Comparison of ENCODE assay signal across 33 cellular contexts in genomic region chr1:30377230-30378022, GRCh38.
DNase-seq lines count a peak whose midpoint lies in the region; ATAC-seq, FAIRE-seq and TF ChIP-seq lines count a peak whose summit lies in the region.
"Had no signal": no experiment of that assay in that cellular context is flagged by ENCODE, and none has a peak within 500 bp of the region (broad histone marks: within the 10 kb centered on the region; RNA-seq: fewer than 3 reads in every experiment).

No MANE protein-coding gene starts in this region.

- no peaks in the 10 kb centered on the region for H3K79me2 ChIP-seq in astrocyte (ENCODE audit: insufficient read depth, low read length)
- H3K79me2 ChIP-seq: parathyroid adenoma had no signal

- TF ChIP-seq CTCF in astrocyte (IDR thresholded peaks at IDR 0.05; ENCODE audit: insufficient read depth, low read depth, low read length) = no peak
- TF ChIP-seq CTCF in neural crest cell (conservative IDR thresholded peaks at IDR 0.05) = no peak
- no peak for TF ChIP-seq CTCF in upper lobe of right lung (IDR thresholded peaks at IDR 0.05)

- peaks cover 2% of the 10 kb centered on the region for H3K4me1 Mint-ChIP-seq in activated naive CD8-positive, alpha-beta T cell treated with anti-CD3 and anti-CD28 coated beads, Interleukin-2, amount 10 ng/mL, durations not matched to agents 7 days and 5 days
- no peaks in the 10 kb centered on the region for H3K4me1 Mint-ChIP-seq in activated naive CD8-positive, alpha-beta T cell treated with anti-CD3 and anti-CD28 coated beads for 36 hours
- H3K4me1 Mint-ChIP-seq in astrocyte (ENCODE audit: low read depth, unreplicated experiment) = peaks cover 4% of the 10 kb centered on the region
- peaks cover 19% of the 10 kb centered on the region for H3K4me1 Mint-ChIP-seq in neural crest cell
- H3K4me1 Mint-ChIP-seq: activated CD4-positive, alpha-beta T cell treated with anti-CD3 and anti-CD28 coated beads, Interleukin-2, amount 10 ng/mL, durations not matched to agents 24 days and 14 days had no signal

- H2AFZ ChIP-seq in astrocyte (ENCODE audit: low read depth, low read length) = no peak overlapping the region
- H2AFZ ChIP-seq: parathyroid adenoma had no signal

- H3K4me3 Mint-ChIP-seq in activated naive CD8-positive, alpha-beta T cell treated with anti-CD3 and anti-CD28 coated beads, Interleukin-2, amount 10 ng/mL, durations not matched to agents 7 days and 5 days = no peak overlapping the region
- no peak overlapping the region for H3K4me3 Mint-ChIP-seq in activated naive CD8-positive, alpha-beta T cell treated with anti-CD3 and anti-CD28 coated beads for 36 hours
- H3K4me3 Mint-ChIP-seq in astrocyte (ENCODE audit: unreplicated experiment) (no peak overlapping the region), neural crest cell (no peak overlapping the region)
- H3K4me3 Mint-ChIP-seq: activated CD4-positive, alpha-beta T cell treated with anti-CD3 and anti-CD28 coated beads, Interleukin-2, amount 10 ng/mL, durations not matched to agents 24 days and 14 days; activated T-cell treated with anti-CD3 and anti-CD28 coated beads, Interleukin-2, amount 50 U/mL, for 4 hours; CD8-positive, alpha-beta T cell; nephron had no signal

- H3K27ac Mint-ChIP-seq in activated naive CD8-positive, alpha-beta T cell treated with anti-CD3 and anti-CD28 coated beads, Interleukin-2, amount 10 ng/mL, durations not matched to agents 7 days and 5 days = no peak overlapping the region
- H3K27ac Mint-ChIP-seq in activated naive CD8-positive, alpha-beta T cell treated with anti-CD3 and anti-CD28 coated beads for 36 hours = no peak overlapping the region
- H3K27ac Mint-ChIP-seq in astrocyte (ENCODE audit: unreplicated experiment) = peak overlapping the region; percentile 58
- peak overlapping the region; percentile 27 for H3K27ac Mint-ChIP-seq in neural crest cell (ENCODE audit: unreplicated experiment)
- H3K27ac Mint-ChIP-seq: activated CD4-positive, alpha-beta T cell treated with anti-CD3 and anti-CD28 coated beads, Interleukin-2, amount 10 ng/mL, durations not matched to agents 24 days and 14 days; CD8-positive, alpha-beta T cell; nephron had no signal

- H3K9me3 Mint-ChIP-seq in activated naive CD8-positive, alpha-beta T cell treated with anti-CD3 and anti-CD28 coated beads, Interleukin-2, amount 10 ng/mL, durations not matched to agents 7 days and 5 days = no peaks in the 10 kb centered on the region
- no peaks in the 10 kb centered on the region for H3K9me3 Mint-ChIP-seq in activated naive CD8-positive, alpha-beta T cell treated with anti-CD3 and anti-CD28 coated beads for 36 hours
- no peaks in the 10 kb centered on the region for H3K9me3 Mint-ChIP-seq in astrocyte (ENCODE audit: unreplicated experiment)
- no peaks in the 10 kb centered on the region for H3K9me3 Mint-ChIP-seq in neural crest cell
- H3K9me3 Mint-ChIP-seq: activated CD4-positive, alpha-beta T cell treated with anti-CD3 and anti-CD28 coated beads, Interleukin-2, amount 10 ng/mL, durations not matched to agents 24 days and 14 days; activated T-cell treated with anti-CD3 and anti-CD28 coated beads, Interleukin-2, amount 50 U/mL, for 4 hours; CD8-positive, alpha-beta T cell; nephron had no signal

- H3K27me3 ChIP-seq in astrocyte (ENCODE audit: insufficient read depth, low read length) (peaks cover 5% of the 10 kb centered on the region), upper lobe of right lung (peaks cover 20% of the 10 kb centered on the region)
- H3K27me3 ChIP-seq: right atrium auricular region, SJSA1 had no signal

- no peak overlapping the region for H3K9ac ChIP-seq in astrocyte (ENCODE audit: low read length)
- H3K9ac ChIP-seq: parathyroid adenoma had no signal

- H3K36me3 ChIP-seq in astrocyte (ENCODE audit: insufficient read depth, low read length) (no peaks in the 10 kb centered on the region), upper lobe of right lung (no peaks in the 10 kb centered on the region)
- H3K36me3 ChIP-seq: right atrium auricular region, SJSA1 had no signal

- no peak for ATAC-seq in activated naive CD8-positive, alpha-beta T cell treated with anti-CD3 and anti-CD28 coated beads, Interleukin-2, amount 10 ng/mL, durations not matched to agents 7 days and 5 days (ENCODE audit: low read depth)
- no peak for ATAC-seq in upper lobe of right lung
- no peak for ATAC-seq in GM18861 (IDR thresholded peaks at IDR 0.05; ENCODE audit: unreplicated experiment)
- ATAC-seq: activated T-cell treated with anti-CD3 and anti-CD28 coated beads, Interleukin-2, amount 50 U/mL, for 4 hours; CD8-positive, alpha-beta T cell; HepG2; mucosa of descending colon; stimulated activated naive CD8-positive, alpha-beta T cell treated with anti-CD3 and anti-CD28 coated beads, Interleukin-15, Interleukin-2, amounts not matched to agents 100 U/mL and 50 U/mL, for 24 hours had no signal

- no peak overlapping the region for H3K4me2 ChIP-seq in astrocyte (ENCODE audit: low read length)

- peak; percentile 12 for DNase-seq in activated naive CD8-positive, alpha-beta T cell treated with anti-CD3 and anti-CD28 coated beads, Interleukin-2, amount 10 ng/mL, durations not matched to agents 7 days and 5 days
- DNase-seq in activated naive CD8-positive, alpha-beta T cell treated with anti-CD3 and anti-CD28 coated beads for 36 hours = no peak
- peak; percentile 4 for DNase-seq in astrocyte (ENCODE audit: low read depth)
- no peak for DNase-seq in neural crest cell (ENCODE audit: low read depth, low spot score)
- DNase-seq in upper lobe of right lung = peak; percentile 49
- DNase-seq in CD1c-positive myeloid dendritic cell (ENCODE audit: extremely low spot score) = no peak
- DNase-seq in dedifferentiated amniotic fluid mesenchymal stem cell (ENCODE audit: extremely low spot score) = no peak
- DNase-seq: activated CD4-positive, alpha-beta T cell treated with anti-CD3 and anti-CD28 coated beads, Interleukin-2, amount 10 ng/mL, durations not matched to agents 24 days and 14 days; activated gamma-delta T cell; activated T-cell treated with anti-CD3 and anti-CD28 coated beads, Interleukin-2, amount 50 U/mL, for 4 hours; AML-193; dorsolateral prefrontal cortex; GOT3; hippocampal formation; mucosa of descending colon; NCI-H146; NCI-H2107; NCI-H748 treated with DMSO at 0.1 percent for 48 hours; stimulated activated CD4-positive, alpha-beta T cell treated with anti-CD3 and anti-CD28 coated beads, Interleukin-1b, Interleukin-23, amount 100 ng/mL, for 48 hours; stimulated activated naive CD8-positive, alpha-beta T cell treated with anti-CD3 and anti-CD28 coated beads, Interleukin-15, Interleukin-2, amounts not matched to agents 100 U/mL and 50 U/mL, for 24 hours had no signal

- POLR2A ChIA-PET in activated naive CD8-positive, alpha-beta T cell treated with anti-CD3 and anti-CD28 coated beads, Interleukin-2, amount 10 ng/mL, durations not matched to agents 7 days and 5 days (lab: Charles Lee) = no interaction called here

- intact Hi-C loops in upper lobe of right lung (cut with DNase I) = loop anchor here (10.0 kb wide), 1 partner anchor 1133 kb away; no protein-coding TSS in a partner anchor

- H3K9me3 ChIP-seq in astrocyte (ENCODE audit: insufficient read depth, low read depth, low read length) (no peaks in the 10 kb centered on the region), upper lobe of right lung (no peaks in the 10 kb centered on the region)
- H3K9me3 ChIP-seq: mucosa of descending colon, right atrium auricular region, SJSA1 had no signal

- H3K4me1 ChIP-seq in astrocyte (ENCODE audit: insufficient read depth, low read length) = peaks cover 18% of the 10 kb centered on the region
- peaks cover 6% of the 10 kb centered on the region for H3K4me1 ChIP-seq in upper lobe of right lung
- H3K4me1 ChIP-seq: parathyroid adenoma had no signal

- H4K20me1 ChIP-seq in astrocyte (ENCODE audit: insufficient read depth, low read length) = no peaks in the 10 kb centered on the region

- FAIRE-seq in astrocyte (lab: Jason Lieb, UNC) = no peak
- FAIRE-seq: A204.1, GM18507, GM19239, HepG2, RCC 7860, urothelium cell line had no signal

- no peaks in the 10 kb centered on the region for H3K36me3 Mint-ChIP-seq in activated naive CD8-positive, alpha-beta T cell treated with anti-CD3 and anti-CD28 coated beads, Interleukin-2, amount 10 ng/mL, durations not matched to agents 7 days and 5 days
- H3K36me3 Mint-ChIP-seq in activated naive CD8-positive, alpha-beta T cell treated with anti-CD3 and anti-CD28 coated beads for 36 hours = no peaks in the 10 kb centered on the region
- no peaks in the 10 kb centered on the region for H3K36me3 Mint-ChIP-seq in astrocyte (ENCODE audit: low read depth, unreplicated experiment)
- no peaks in the 10 kb centered on the region for H3K36me3 Mint-ChIP-seq in neural crest cell (ENCODE audit: low read depth)
- H3K36me3 Mint-ChIP-seq: CD8-positive, alpha-beta T cell had no signal

- H3K27me3 Mint-ChIP-seq in activated naive CD8-positive, alpha-beta T cell treated with anti-CD3 and anti-CD28 coated beads, Interleukin-2, amount 10 ng/mL, durations not matched to agents 7 days and 5 days = peaks cover 3% of the 10 kb centered on the region
- H3K27me3 Mint-ChIP-seq in activated naive CD8-positive, alpha-beta T cell treated with anti-CD3 and anti-CD28 coated beads for 36 hours = peaks cover 20% of the 10 kb centered on the region
- H3K27me3 Mint-ChIP-seq in astrocyte (ENCODE audit: low read depth, unreplicated experiment) (peaks cover 54% of the 10 kb centered on the region), neural crest cell (ENCODE audit: low read depth) (peaks cover 15% of the 10 kb centered on the region)
- H3K27me3 Mint-ChIP-seq: activated CD4-positive, alpha-beta T cell treated with anti-CD3 and anti-CD28 coated beads, Interleukin-2, amount 10 ng/mL, durations not matched to agents 24 days and 14 days had no signal

- H3K27ac ChIP-seq in astrocyte (ENCODE audit: low read depth, low read length) (no peak overlapping the region), upper lobe of right lung (no peak overlapping the region)
- H3K27ac ChIP-seq: dorsolateral prefrontal cortex, parathyroid adenoma, right atrium auricular region, SJSA1 had no signal

- no peak overlapping the region for H3K4me3 ChIP-seq in astrocyte (ENCODE audit: insufficient read depth, low read depth, low read length)
- H3K4me3 ChIP-seq in upper lobe of right lung = no peak overlapping the region
- H3K4me3 ChIP-seq: dorsolateral prefrontal cortex, lung, mucosa of descending colon, right atrium auricular region, SJSA1 had no signal

Comparison
In these comparisons a context has a peak if more than half of its experiments do, and no peak if none do; other contexts are left out.
1. DNase-seq: peak in activated naive CD8-positive, alpha-beta T cell treated with anti-CD3 and anti-CD28 coated beads, Interleukin-2, amount 10 ng/mL, durations not matched to agents 7 days and 5 days (single experiment), astrocyte (single experiment) and upper lobe of right lung (single experiment); none in activated naive CD8-positive, alpha-beta T cell treated with anti-CD3 and anti-CD28 coated beads for 36 hours (single experiment), neural crest cell (single experiment), CD1c-positive myeloid dendritic cell (single experiment) and dedifferentiated amniotic fluid mesenchymal stem cell (single experiment).
2. H3K27ac Mint-ChIP-seq: peak in astrocyte (single experiment) and neural crest cell (single experiment); none in activated naive CD8-positive, alpha-beta T cell treated with anti-CD3 and anti-CD28 coated beads, Interleukin-2, amount 10 ng/mL, durations not matched to agents 7 days and 5 days (single experiment) and activated naive CD8-positive, alpha-beta T cell treated with anti-CD3 and anti-CD28 coated beads for 36 hours (single experiment).